22 cellular contexts compared by ENCODE assay signal in the genomic region with DNA sequence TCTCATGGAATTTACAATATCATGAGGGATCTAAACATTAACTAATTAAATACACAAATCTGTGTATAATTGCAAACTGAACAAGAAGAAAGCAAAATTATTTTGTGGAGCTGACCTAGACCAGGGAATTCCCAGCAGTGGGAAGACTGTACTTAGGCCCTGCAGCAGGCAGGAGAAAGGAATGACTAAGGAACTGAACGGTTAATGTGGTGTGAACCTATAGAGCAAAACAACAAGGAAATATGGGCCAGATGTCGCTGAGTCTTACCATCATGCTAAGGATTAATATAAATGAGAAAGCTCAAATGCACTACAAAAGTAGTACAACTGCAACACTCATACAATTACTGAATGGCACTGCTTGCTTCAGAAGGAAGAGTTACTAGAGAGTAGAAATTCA.
"Had no signal": no experiment of that assay in that cellular context is flagged by ENCODE, and none has a peak within 500 bp of the region (broad histone marks: within the 10 kb centered on the region; RNA-seq: fewer than 3 reads in every experiment).

No MANE protein-coding gene starts in this region.

- ATAC-seq: activated T-helper 17 cell treated with anti-CD3 and anti-CD28 coated beads, Interleukin-2, amount 50 U/mL, for 72 hours; naive thymus-derived CD8-positive, alpha-beta T cell; right cardiac atrium had no signal

- FAIRE-seq: keratinocyte had no signal

- H3K4me3 Mint-ChIP-seq: activated T-helper 17 cell treated with anti-CD3 and anti-CD28 coated beads, Interleukin-2, amount 50 U/mL, for 72 hours; endodermal cell; naive thymus-derived CD8-positive, alpha-beta T cell had no signal

- H3K27me3 Mint-ChIP-seq: activated T-helper 17 cell treated with anti-CD3 and anti-CD28 coated beads, Interleukin-2, amount 50 U/mL, for 72 hours; naive thymus-derived CD8-positive, alpha-beta T cell had no signal

- H3K4me1 Mint-ChIP-seq: activated T-helper 17 cell treated with anti-CD3 and anti-CD28 coated beads, Interleukin-2, amount 50 U/mL, for 72 hours; endodermal cell; naive thymus-derived CD8-positive, alpha-beta T cell had no signal

- H3K4me3 ChIP-seq: ascending aorta, breast epithelium, left ventricle myocardium inferior, tibial nerve, vagina had no signal

- H3K9me3 ChIP-seq: ascending aorta, left ventricle myocardium inferior, neutrophil, tibial nerve, vagina had no signal

- H3K9me3 Mint-ChIP-seq: activated T-helper 17 cell treated with anti-CD3 and anti-CD28 coated beads, Interleukin-2, amount 50 U/mL, for 72 hours had no signal

- H3K27ac ChIP-seq: ascending aorta, breast epithelium, left ventricle myocardium inferior, neutrophil, tibial nerve, vagina had no signal

- H3K27ac Mint-ChIP-seq: activated T-helper 17 cell treated with anti-CD3 and anti-CD28 coated beads, Interleukin-2, amount 50 U/mL, for 72 hours; endodermal cell; naive thymus-derived CD8-positive, alpha-beta T cell had no signal

- H3K36me3 ChIP-seq: ascending aorta, breast epithelium, left ventricle myocardium inferior, neutrophil, tibial nerve, vagina had no signal

- DNase-seq: activated CD4-positive, alpha-beta T cell treated with anti-CD3 and anti-CD28 coated beads for 1 hour; activated CD4-positive, alpha-beta T cell treated with anti-CD3 and anti-CD28 coated beads, Interleukin-2, amount 50 U/mL, for 4 hours; activated naive CD4-positive, alpha-beta T cell treated with Interleukin-2 at 50 U/mL for 16 hours; activated T-cell treated with anti-CD3 and anti-CD28 coated beads for 4 hours; endodermal cell; hippocampal formation; left ventricle myocardium inferior; naive thymus-derived CD8-positive, alpha-beta T cell; right cardiac atrium; small intestine; stimulated activated CD4-positive, alpha-beta T cell treated with anti-CD3 and anti-CD28 coated beads, Interleukin-4, amount 100 ng/mL, for 4 hours; stimulated activated CD8-positive, alpha-beta memory T cell treated with anti-CD3 and anti-CD28 coated beads, Interleukin-4, amount 100 ng/mL, for 48 hours; stimulated activated naive CD4-positive, alpha-beta T cell treated with Interleukin-2 at 50 U/mL for 16 hours; substantia nigra; T1000 had no signal

- H3K27me3 ChIP-seq: ascending aorta, neutrophil, tibial nerve, vagina had no signal

- H3K4me1 ChIP-seq: ascending aorta, breast epithelium, left ventricle myocardium inferior, tibial nerve, vagina had no signal
